1 cellular context compared by ENCODE assay signal in genomic region chr6:138957484-138957883, GRCh38.
TF ChIP-seq lines count a peak whose summit lies in the region.

No MANE protein-coding gene starts in this region.

TF ChIP-seq in GM23338, 12 proteins besides CTCF, POLR2A, EP300 and RAD21 (continued from another document):
- TF ChIP-seq ZNF462 (CRISPR knock-in tag; IDR thresholded peaks at IDR 0.05) (no peak), STAT1 (IDR thresholded peaks at IDR 0.05; ENCODE audit: unreplicated experiment) (no peak), CREB1 (CRISPR knock-in tag; IDR thresholded peaks at IDR 0.05; ENCODE audit: low read depth) (no peak)
